Comparison of ENCODE assay signal across 13 cellular contexts in the genomic region with DNA sequence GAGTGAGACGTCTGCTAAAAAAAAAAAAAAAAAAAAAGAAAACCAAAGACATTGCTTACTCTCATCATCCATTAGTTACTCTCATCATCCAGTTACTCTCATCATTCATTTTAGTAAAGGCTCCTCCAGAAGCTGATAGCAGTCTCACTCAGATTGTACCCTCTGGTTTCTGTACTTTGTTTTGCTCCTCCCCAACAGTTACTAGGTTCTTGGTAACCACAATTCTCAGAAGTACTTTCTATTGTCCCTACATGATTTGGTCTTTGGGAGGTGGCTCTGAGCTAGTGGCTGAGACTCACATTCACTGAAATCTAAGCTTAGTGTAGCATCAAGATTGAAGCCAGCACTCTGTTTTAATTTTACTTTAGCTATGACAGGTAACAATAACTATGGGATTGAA. TPM values are rescaled to one million over a fixed set of nuclear protein-coding genes. Genes with fewer than 3 reads are reported as not detected.
A peak's percentile ranks its signal among the peaks of the same experiment; 100 is the strongest.
DNase-seq lines count a peak whose midpoint lies in the region; ATAC-seq and TF ChIP-seq lines count a peak whose summit lies in the region.
"Had no signal": no experiment of that assay in that cellular context is flagged by ENCODE, and none has a peak within 500 bp of the region (broad histone marks: within the 10 kb centered on the region; RNA-seq: fewer than 3 reads in every experiment).

No MANE protein-coding gene starts in this region.

- POLR2A ChIA-PET in activated CD4-positive, alpha-beta T cell treated with anti-CD3 and anti-CD28 coated beads, Interleukin-2, amount 10 ng/mL, durations not matched to agents 7 days and 5 days (lab: Charles Lee) = interaction anchor here (0.5 to 1.0 kb wide), 2 partner anchors 313 to 403 kb away, joined by 3 to 5 read pairs; a partner anchor contains a TSS

- H3K36me3 ChIP-seq in left lung = no peaks in the 10 kb centered on the region

- CTCF ChIA-PET in activated CD4-positive, alpha-beta T cell treated with anti-CD3 and anti-CD28 coated beads, Interleukin-2, amount 10 ng/mL, durations not matched to agents 7 days and 5 days (lab: Charles Lee) = interaction anchor here (0.6 to 2.2 kb wide), 7 partner anchors 9 to 1014 kb away, joined by 3 to 8 read pairs (median 4); a partner anchor contains a TSS

- H3K4me3 Mint-ChIP-seq in activated CD4-positive, alpha-beta T cell treated with anti-CD3 and anti-CD28 coated beads, Interleukin-2, amount 10 ng/mL, durations not matched to agents 7 days and 5 days = peak overlapping the region; percentile 38

- peaks cover 0 to 39% of the 10 kb centered on the region in 2 donors for H3K27me3 ChIP-seq in left lung
- H3K27me3 ChIP-seq: hepatocyte had no signal

- DNase-seq in activated CD4-positive, alpha-beta T cell treated with anti-CD3 and anti-CD28 coated beads, Interleukin-2, amount 10 ng/mL, durations not matched to agents 7 days and 5 days = peak; percentile 48
- DNase-seq in activated CD4-positive, alpha-beta T cell treated with anti-CD3 and anti-CD28 coated beads for 4 hours = no peak
- DNase-seq in left lung (no peak), NCI-H226 (no peak), hypothalamus (lab: John Stamatoyannopoulos, UW) (no peak), NCI-H524 (lab: John Stamatoyannopoulos, UW) (no peak)
- DNase-seq: Karpas-422 had no signal

- peak overlapping the region; percentile 26 for H3K27ac Mint-ChIP-seq in activated CD4-positive, alpha-beta T cell treated with anti-CD3 and anti-CD28 coated beads, Interleukin-2, amount 10 ng/mL, durations not matched to agents 7 days and 5 days

- no peaks in the 10 kb centered on the region for H3K9me3 ChIP-seq in left lung

- peaks cover 8% of the 10 kb centered on the region for H3K27me3 Mint-ChIP-seq in activated CD4-positive, alpha-beta T cell treated with anti-CD3 and anti-CD28 coated beads, Interleukin-2, amount 10 ng/mL, durations not matched to agents 7 days and 5 days

- H3K4me1 ChIP-seq in left lung = peaks cover 5 to 16% of the 10 kb centered on the region in 2 donors

- peak overlapping the region; percentile 19 to 24 for H3K27ac ChIP-seq in left lung
- H3K27ac ChIP-seq: hepatocyte, skin epidermis had no signal

- ATAC-seq in GM21367 (IDR thresholded peaks at IDR 0.05; ENCODE audit: unreplicated experiment) (peak; percentile 53), HG03439 (IDR thresholded peaks at IDR 0.05; ENCODE audit: unreplicated experiment) (peak; percentile 65), left lung (no peak)

- H3K4me3 ChIP-seq in left lung = no peak overlapping the region
- H3K4me3 ChIP-seq: hepatocyte, skin epidermis had no signal

- H3K36me3 Mint-ChIP-seq in activated CD4-positive, alpha-beta T cell treated with anti-CD3 and anti-CD28 coated beads, Interleukin-2, amount 10 ng/mL, durations not matched to agents 7 days and 5 days (ENCODE audit: low read depth) = peaks cover 2% of the 10 kb centered on the region

- no peak for TF ChIP-seq CTCF in left lung (IDR thresholded peaks at IDR 0.05)

- peaks cover 48% of the 10 kb centered on the region for H3K4me1 Mint-ChIP-seq in activated CD4-positive, alpha-beta T cell treated with anti-CD3 and anti-CD28 coated beads, Interleukin-2, amount 10 ng/mL, durations not matched to agents 7 days and 5 days

- H3K9me3 Mint-ChIP-seq in activated CD4-positive, alpha-beta T cell treated with anti-CD3 and anti-CD28 coated beads, Interleukin-2, amount 10 ng/mL, durations not matched to agents 7 days and 5 days = no peaks in the 10 kb centered on the region

- intact Hi-C loops in left lung (cut with DNase I) = loop anchor here in 1 of 2 donors (10.0 kb wide), 1 partner anchor 78 kb away; no protein-coding TSS in a partner anchor

RNA-seq across cellular contexts. Expression of a gene that starts 14.3 kb away (rescaled TPM):
- not detected for total RNA-seq in activated CD4-positive, alpha-beta T cell treated with anti-CD3 and anti-CD28 coated beads, Interleukin-2, amount 10 ng/mL, durations not matched to agents 7 days and 5 days
- not detected for total RNA-seq in left lung
- total RNA-seq: A673, dermis microvascular lymphatic vessel endothelial cell had no signal

RNA-seq across cellular contexts. Expression of a gene that starts 17.5 kb away (rescaled TPM):
- total RNA-seq in activated CD4-positive, alpha-beta T cell treated with anti-CD3 and anti-CD28 coated beads, Interleukin-2, amount 10 ng/mL, durations not matched to agents 7 days and 5 days = 10 to 100 TPM; 48.9 to 54.1 TPM
- 10 to 100 TPM; 58.3 to 58.5 TPM for total RNA-seq in left lung

RNA-seq across cellular contexts. Expression of a gene that starts 30.1 kb away (rescaled TPM):
- total RNA-seq in activated CD4-positive, alpha-beta T cell treated with anti-CD3 and anti-CD28 coated beads, Interleukin-2, amount 10 ng/mL, durations not matched to agents 7 days and 5 days = 1 to 10 TPM; 2.1 to 2.2 TPM
- total RNA-seq in left lung = 10 to 100 TPM; 21.8 to 41.5 TPM

RNA-seq across cellular contexts. Expression of a gene that starts 59.6 kb away (rescaled TPM):
- total RNA-seq in activated CD4-positive, alpha-beta T cell treated with anti-CD3 and anti-CD28 coated beads, Interleukin-2, amount 10 ng/mL, durations not matched to agents 7 days and 5 days = 10 to 100 TPM; 12.7 TPM
- 10 to 100 TPM; 12.1 to 17.8 TPM for total RNA-seq in left lung

Comparison
In these comparisons a context has a peak if more than half of its experiments do, and no peak if none do; other contexts are left out.
1. RNA of a gene that starts 30.1 kb away (total RNA-seq): 21.8 to 41.5 TPM in left lung; 2.1 to 2.2 TPM in activated CD4-positive, alpha-beta T cell treated with anti-CD3 and anti-CD28 coated beads, Interleukin-2, amount 10 ng/mL, durations not matched to agents 7 days and 5 days; every median in the first group is over 4 times any median in the second.